In the genomic region with DNA sequence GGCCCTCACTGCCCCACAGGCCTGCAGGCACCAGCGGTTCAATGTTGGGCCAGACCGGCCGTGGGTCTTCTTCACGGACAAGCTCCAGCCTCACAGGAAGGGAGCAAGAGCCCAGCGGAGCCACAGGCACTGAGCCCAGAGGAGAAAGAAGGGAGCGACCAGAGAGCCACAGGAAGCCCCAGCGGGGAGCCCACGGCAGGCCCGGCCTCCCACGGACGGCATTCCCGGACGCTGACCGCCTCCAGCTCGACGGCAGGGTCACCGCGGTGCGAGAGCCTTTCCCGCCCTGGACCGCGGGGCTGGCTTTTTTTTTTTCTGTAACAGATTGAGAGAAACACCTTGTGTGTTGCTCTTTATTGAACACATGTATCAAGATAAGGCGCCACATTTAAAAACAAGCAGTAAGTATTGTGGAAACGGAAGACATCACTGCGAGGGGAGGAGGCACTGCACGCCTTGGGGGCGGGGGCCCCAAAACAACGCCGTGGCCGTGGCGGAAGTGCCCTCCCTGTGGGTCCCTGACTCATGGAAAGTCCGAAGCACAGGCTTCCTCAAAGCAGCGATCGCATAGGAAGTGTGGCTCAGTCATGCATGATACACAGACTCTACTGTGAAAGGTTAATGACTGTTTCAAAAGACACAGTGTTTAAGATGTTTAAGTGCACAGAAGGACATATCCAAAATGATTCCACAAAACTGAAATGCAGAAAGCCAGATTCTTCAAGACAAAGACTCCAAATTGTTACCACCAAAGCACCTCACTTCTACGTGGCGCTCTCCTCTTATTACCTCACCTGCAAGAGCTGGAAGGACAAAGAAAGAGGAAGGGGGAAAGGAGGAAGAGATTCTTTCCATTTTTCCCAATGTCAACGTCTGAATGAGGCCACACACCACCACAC, we compare ENCODE assay signal across 8 cellular contexts. TPM values are rescaled to one million over a fixed set of nuclear protein-coding genes. Genes with fewer than 3 reads are reported as not detected.
DNase-seq lines count a peak whose midpoint lies in the region; ATAC-seq and TF ChIP-seq lines count a peak whose summit lies in the region.

No MANE protein-coding gene starts in this region.

- peak overlapping the region; percentile 68 for H3K27ac ChIP-seq in OCI-LY1 (ENCODE audit: low read depth, low read length, poor library complexity, severe bottlenecking)
- H3K27ac ChIP-seq in gastroesophageal sphincter = peak overlapping the region; percentile 19 to 89 (median 85)
- peak overlapping the region; percentile 57 for H3K27ac ChIP-seq in rectal smooth muscle tissue (ENCODE audit: low read depth, low read length)
- peak overlapping the region; percentile 90 for H3K27ac ChIP-seq in vagina

- H3K79me2 ChIP-seq in OCI-LY1 (ENCODE audit: insufficient read depth, low read length) = no peaks in the 10 kb centered on the region

- TF ChIP-seq CTCF in GM13977 (IDR thresholded peaks at IDR 0.05; ENCODE audit: extremely low read depth, insufficient read depth, missing control alignments) = no peak
- TF ChIP-seq CTCF in OCI-LY1 (IDR thresholded peaks at IDR 0.05; ENCODE audit: low read length) = no peak
- no peak for TF ChIP-seq CTCF in gastroesophageal sphincter (IDR thresholded peaks at IDR 0.05)
- TF ChIP-seq CTCF in vagina (IDR thresholded peaks at IDR 0.05) = peak in 1 of 3 experiments; percentile 9

- ATAC-seq in HG02798 (IDR thresholded peaks at IDR 0.05; ENCODE audit: poor library complexity, unreplicated experiment) = peak; percentile 63
- ATAC-seq in gastroesophageal sphincter = peak; percentile 52

- no peak for TF ChIP-seq EP300 in gastroesophageal sphincter (IDR thresholded peaks at IDR 0.05)

- peaks cover 41% of the 10 kb centered on the region for H3K4me1 ChIP-seq in OCI-LY1 (ENCODE audit: insufficient read depth, low read length, severe bottlenecking)
- H3K4me1 ChIP-seq in gastroesophageal sphincter = peaks cover 0 to 69% (median 44%) of the 10 kb centered on the region in 3 donors
- H3K4me1 ChIP-seq in rectal smooth muscle tissue (ENCODE audit: control insufficient read depth, insufficient read depth, low read length) = peaks cover 19% of the 10 kb centered on the region
- H3K4me1 ChIP-seq in vagina = peaks cover 73% of the 10 kb centered on the region

- H3K4me3 ChIP-seq in OCI-LY1 (ENCODE audit: low read depth, low read length, poor library complexity, severe bottlenecking) (peak overlapping the region; percentile 64), gastroesophageal sphincter (peak overlapping the region in 1 of 2 donors; percentile 26), rectal smooth muscle tissue (ENCODE audit: low read length) (peak overlapping the region; percentile 45), vagina (peak overlapping the region; percentile 20 to 40)

- no peaks in the 10 kb centered on the region for H3K27me3 ChIP-seq in OCI-LY1 (ENCODE audit: insufficient read depth, low read length)
- no peaks in the 10 kb centered on the region for H3K27me3 ChIP-seq in gastroesophageal sphincter
- peaks cover 2% of the 10 kb centered on the region for H3K27me3 ChIP-seq in rectal smooth muscle tissue (ENCODE audit: control insufficient read depth, insufficient read depth, low read length)
- H3K27me3 ChIP-seq in vagina = no peaks in the 10 kb centered on the region

- H3K9me2 ChIP-seq in OCI-LY1 (ENCODE audit: low read depth, low read length) = no peaks in the 10 kb centered on the region

- intact Hi-C loops in vagina (cut with DNase I) = no loop called here

- H3K4me2 ChIP-seq in OCI-LY1 (ENCODE audit: low read length) = peak overlapping the region; percentile 88

- H3K36me3 ChIP-seq in OCI-LY1 (ENCODE audit: insufficient read depth, low read length) (no peaks in the 10 kb centered on the region), gastroesophageal sphincter (no peaks in the 10 kb centered on the region), rectal smooth muscle tissue (ENCODE audit: control insufficient read depth, insufficient read depth, low read length) (no peaks in the 10 kb centered on the region), vagina (no peaks in the 10 kb centered on the region)

- no peaks in the 10 kb centered on the region for H3K9me3 ChIP-seq in OCI-LY1 (ENCODE audit: low read length)
- no peaks in the 10 kb centered on the region for H3K9me3 ChIP-seq in gastroesophageal sphincter
- H3K9me3 ChIP-seq in vagina = no peaks in the 10 kb centered on the region

- in situ Hi-C loops in GM13977 (cut with MboI; ENCODE audit: low pct_unique_long_range_greater_than_20kb, low sequenced_read_pairs, unreplicated experiment) = no loop called here

- no peaks in the 10 kb centered on the region for H4K20me1 ChIP-seq in OCI-LY1 (ENCODE audit: insufficient read depth, low read length)

- no peak overlapping the region for H2AFZ ChIP-seq in OCI-LY1 (ENCODE audit: low read length)

- peaks cover 8% of the 10 kb centered on the region; the same call in 1 of the 2 replicates for H3F3A ChIP-seq in OCI-LY1 (ENCODE audit: insufficient read depth, low read length)

- H3K9ac ChIP-seq in OCI-LY1 (ENCODE audit: low read length) = peak overlapping the region; percentile 9; the same call in 1 of the 2 replicates
- peak overlapping the region; percentile 4 for H3K9ac ChIP-seq in rectal smooth muscle tissue (ENCODE audit: low read length)

- TF ChIP-seq POLR2A in gastroesophageal sphincter (IDR thresholded peaks at IDR 0.05) = no peak
- no peak for TF ChIP-seq POLR2A in vagina (IDR thresholded peaks at IDR 0.05)

- 64 to 69% methylated on average over 3 to 25 of the region's 37 CpGs for WGBS in gastroesophageal sphincter (ENCODE audit: low coverage in 1 of 2), 2 donors

- DNase-seq in GM13977 (ENCODE audit: low spot score) (peak; percentile 94), activated T-helper 1 cell treated with Interleukin-2 at 50 U/mL for 16 hours (ENCODE audit: low read depth) (peak; percentile 86), vagina (ENCODE audit: extremely low spot score in 2 of 2) (no peak), NCI-H1930 (lab: John Stamatoyannopoulos, UW) (no peak)

RNA-seq across cellular contexts. Expression of a gene that starts 3.5 kb away (rescaled TPM):
- 10 to 100 TPM; 25.0 to 43.1 (median 30.2) TPM for total RNA-seq in gastroesophageal sphincter
- 19.6 TPM for total RNA-seq in vagina

RNA-seq across cellular contexts. Expression of a gene that starts 50.2 kb away (rescaled TPM):
- total RNA-seq in gastroesophageal sphincter = not detected
- not detected for total RNA-seq in vagina

Comparison
In these comparisons a context has a peak if more than half of its experiments do, and no peak if none do; other contexts are left out.
1. DNase-seq: peak in GM13977 (single experiment) and activated T-helper 1 cell treated with Interleukin-2 at 50 U/mL for 16 hours (single experiment); none in vagina (0 of 2) and NCI-H1930 (0 of 2).
2. Peak in every context shown above with its lines, with median percentiles within 50 percentile points of each other: H3K27ac ChIP-seq.